1 cellular context compared by ENCODE assay signal in the genomic region with DNA sequence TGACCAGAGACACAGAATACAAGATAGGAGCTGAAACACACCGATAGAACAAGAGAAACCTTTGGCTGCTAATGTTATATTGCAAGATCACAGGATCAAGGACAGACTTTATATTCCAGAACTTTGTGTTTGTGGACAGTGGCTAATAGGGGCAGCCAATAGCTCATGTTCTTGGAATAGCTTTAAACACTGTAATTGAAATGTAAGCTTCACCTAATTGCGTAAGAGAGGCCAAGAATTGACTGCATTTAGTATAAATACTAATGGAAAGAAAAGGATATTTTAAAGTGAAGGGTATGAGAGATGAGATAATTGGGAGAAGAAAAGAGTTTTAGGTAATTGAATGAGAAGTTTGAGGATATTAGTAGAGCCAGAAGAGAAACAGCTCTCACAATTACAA.
TF ChIP-seq lines count a peak whose summit lies in the region.

No MANE protein-coding gene starts in this region.

TF ChIP-seq in HepG2, 621 proteins besides CTCF, POLR2A, EP300 and RAD21 (continued from another document):
- TF ChIP-seq, protein P1, sequence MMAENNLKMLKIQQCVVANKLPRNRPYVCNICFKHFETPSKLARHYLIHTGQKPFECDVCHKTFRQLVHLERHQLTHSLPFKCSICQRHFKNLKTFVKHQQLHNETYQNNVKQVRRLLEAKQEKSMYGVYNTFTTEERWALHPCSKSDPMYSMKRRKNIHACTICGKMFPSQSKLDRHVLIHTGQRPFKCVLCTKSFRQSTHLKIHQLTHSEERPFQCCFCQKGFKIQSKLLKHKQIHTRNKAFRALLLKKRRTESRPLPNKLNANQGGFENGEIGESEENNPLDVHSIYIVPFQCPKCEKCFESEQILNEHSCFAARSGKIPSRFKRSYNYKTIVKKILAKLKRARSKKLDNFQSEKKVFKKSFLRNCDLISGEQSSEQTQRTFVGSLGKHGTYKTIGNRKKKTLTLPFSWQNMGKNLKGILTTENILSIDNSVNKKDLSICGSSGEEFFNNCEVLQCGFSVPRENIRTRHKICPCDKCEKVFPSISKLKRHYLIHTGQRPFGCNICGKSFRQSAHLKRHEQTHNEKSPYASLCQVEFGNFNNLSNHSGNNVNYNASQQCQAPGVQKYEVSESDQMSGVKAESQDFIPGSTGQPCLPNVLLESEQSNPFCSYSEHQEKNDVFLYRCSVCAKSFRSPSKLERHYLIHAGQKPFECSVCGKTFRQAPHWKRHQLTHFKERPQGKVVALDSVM (CRISPR knock-in tag; IDR thresholded peaks at IDR 0.05) = no peak
- TF ChIP-seq ZNF296 (CRISPR knock-in tag; conservative IDR thresholded peaks at IDR 0.05) (no peak), KLF12 (CRISPR knock-in tag; IDR thresholded peaks at IDR 0.05; ENCODE audit: borderline replicate concordance) (no peak), NR2C2 (CRISPR knock-in tag; IDR thresholded peaks at IDR 0.05; ENCODE audit: borderline replicate concordance) (no peak)
TF ChIP-seq in HepG2: peak in this region for 1.
